In genomic region chr14:53409974-53410373, GRCh38 we compare ENCODE assay signal across 19 cellular contexts.
DNase-seq lines count a peak whose midpoint lies in the region; ATAC-seq and TF ChIP-seq lines count a peak whose summit lies in the region.
"Had no signal": no experiment of that assay in that cellular context is flagged by ENCODE, and none has a peak within 500 bp of the region (broad histone marks: within the 10 kb centered on the region; RNA-seq: fewer than 3 reads in every experiment).

No MANE protein-coding gene starts in this region.

- WGBS in GM23248 (ENCODE audit: low coverage in 1 of 2, low lambda C conversion rate in 2 of 2, missing lambda C conversion rate in 2 of 2), 2 experiments: 52 to 53% methylated on average over 4 of the region's 4 CpGs

- no peak for ATAC-seq in GM19395 (IDR thresholded peaks at IDR 0.05; ENCODE audit: unreplicated experiment)
- ATAC-seq: esophagus mucosa; naive thymus-derived CD8-positive, alpha-beta T cell; sciatic nerve; stimulated activated naive CD8-positive, alpha-beta T cell treated with anti-CD3 and anti-CD28 coated beads, Interleukin-15, Interleukin-2, amounts not matched to agents 100 U/mL and 50 U/mL, for 24 hours had no signal

- peaks cover 23% of the 10 kb centered on the region for H3K4me1 ChIP-seq in GM23248 (ENCODE audit: insufficient read depth)
- peaks cover 14% of the 10 kb centered on the region for H3K4me1 ChIP-seq in SJSA1 (replicated peaks)
- H3K4me1 ChIP-seq: transverse colon had no signal

- in situ Hi-C loops in GM23248 (cut with MboI): loop anchor here (25.0 kb wide), 1 partner anchor 927 kb away; no protein-coding TSS in a partner anchor

- H3K9me2 ChIP-seq in GM23248 (ENCODE audit: insufficient read depth): no peaks in the 10 kb centered on the region

- peaks cover 24% of the 10 kb centered on the region for H3F3A ChIP-seq in GM23248 (ENCODE audit: insufficient read depth)

- H2AFZ ChIP-seq in GM23248: no peak overlapping the region

- no peak for TF ChIP-seq CTCF in fibroblast of mammary gland (conservative IDR thresholded peaks at IDR 0.05; ENCODE audit: control insufficient read depth, insufficient read depth, low read depth, low read length)

- H3K36me3 ChIP-seq in GM23248 (ENCODE audit: low read depth) (no peaks in the 10 kb centered on the region), SJSA1 (no peaks in the 10 kb centered on the region)
- H3K36me3 ChIP-seq: cardiac muscle cell, heart right ventricle, ovary, transverse colon had no signal

- H3K9ac ChIP-seq in GM23248: no peak overlapping the region

- DNase-seq in GM23248 (peak; percentile 68), SJSA1 (ENCODE audit: low read depth in 1 of 2, low spot score in 2 of 2) (peak in 1 of 2 experiments; percentile 44), fibroblast of mammary gland (ENCODE audit: low read depth) (peak; percentile 41), renal cortical epithelial cell (ENCODE audit: low read depth) (peak; percentile 28), NCI-H82 treated with DMSO at 0.1 percent for 48 hours (lab: John Stamatoyannopoulos, UW; ENCODE audit: unreplicated experiment) (no peak), ureter (ENCODE audit: low spot score) (no peak)
- no peak for DNase-seq in stimulated activated CD8-positive, alpha-beta memory T cell treated with anti-CD3 and anti-CD28 coated beads, Interleukin-4, amount 100 ng/mL, for 48 hours
- DNase-seq: activated effector memory CD4-positive, alpha-beta T cell treated with anti-CD3 and anti-CD28 coated beads, Interleukin-2, amount 50 U/mL, for 16 hours; GF-D8; heart right ventricle; naive thymus-derived CD8-positive, alpha-beta T cell; NCI-H510A; ovary; stimulated activated naive CD8-positive, alpha-beta T cell treated with anti-CD3 and anti-CD28 coated beads, Interleukin-15, Interleukin-2, amounts not matched to agents 100 U/mL and 50 U/mL, for 24 hours; transverse colon had no signal

- H3K4me3 ChIP-seq in GM23248 (no peak overlapping the region), SJSA1 (no peak overlapping the region), fibroblast of mammary gland (ENCODE audit: control insufficient read depth, low read depth, low read length) (no peak overlapping the region)
- H3K4me3 ChIP-seq: cardiac muscle cell, heart right ventricle, ovary, transverse colon had no signal

- no peaks in the 10 kb centered on the region for H3K79me2 ChIP-seq in GM23248 (ENCODE audit: insufficient read depth)

- H3K27me3 ChIP-seq in GM23248 (replicated peaks; ENCODE audit: insufficient read depth) (no peaks in the 10 kb centered on the region), SJSA1 (replicated peaks) (no peaks in the 10 kb centered on the region)
- H3K27me3 ChIP-seq: cardiac muscle cell, heart right ventricle, ovary, transverse colon had no signal

- peak overlapping the region; percentile 22 for H3K4me2 ChIP-seq in GM23248 (ENCODE audit: unreplicated experiment)

- H4K20me1 ChIP-seq in GM23248 (ENCODE audit: insufficient read depth): no peaks in the 10 kb centered on the region

- H3K27ac ChIP-seq in GM23248 (no peak overlapping the region), SJSA1 (peak overlapping the region; percentile 27; the same call in 1 of the 2 replicates)
- H3K27ac ChIP-seq: cardiac muscle cell, ovary, transverse colon had no signal

- H3K9me3 ChIP-seq in GM23248 (ENCODE audit: low read depth) (no peaks in the 10 kb centered on the region), SJSA1 (replicated peaks) (no peaks in the 10 kb centered on the region)
- H3K9me3 ChIP-seq: heart right ventricle, ovary, transverse colon had no signal

Comparison
In these comparisons a context has a peak if more than half of its experiments do, and no peak if none do; other contexts are left out.
1. DNase-seq: peak in GM23248 (single experiment), fibroblast of mammary gland (single experiment) and renal cortical epithelial cell (single experiment); none in stimulated activated CD8-positive, alpha-beta memory T cell treated with anti-CD3 and anti-CD28 coated beads, Interleukin-4, amount 100 ng/mL, for 48 hours (single experiment), NCI-H82 treated with DMSO at 0.1 percent for 48 hours (single experiment) and ureter (single experiment).